8 cellular contexts compared by ENCODE assay signal in the genomic region with DNA sequence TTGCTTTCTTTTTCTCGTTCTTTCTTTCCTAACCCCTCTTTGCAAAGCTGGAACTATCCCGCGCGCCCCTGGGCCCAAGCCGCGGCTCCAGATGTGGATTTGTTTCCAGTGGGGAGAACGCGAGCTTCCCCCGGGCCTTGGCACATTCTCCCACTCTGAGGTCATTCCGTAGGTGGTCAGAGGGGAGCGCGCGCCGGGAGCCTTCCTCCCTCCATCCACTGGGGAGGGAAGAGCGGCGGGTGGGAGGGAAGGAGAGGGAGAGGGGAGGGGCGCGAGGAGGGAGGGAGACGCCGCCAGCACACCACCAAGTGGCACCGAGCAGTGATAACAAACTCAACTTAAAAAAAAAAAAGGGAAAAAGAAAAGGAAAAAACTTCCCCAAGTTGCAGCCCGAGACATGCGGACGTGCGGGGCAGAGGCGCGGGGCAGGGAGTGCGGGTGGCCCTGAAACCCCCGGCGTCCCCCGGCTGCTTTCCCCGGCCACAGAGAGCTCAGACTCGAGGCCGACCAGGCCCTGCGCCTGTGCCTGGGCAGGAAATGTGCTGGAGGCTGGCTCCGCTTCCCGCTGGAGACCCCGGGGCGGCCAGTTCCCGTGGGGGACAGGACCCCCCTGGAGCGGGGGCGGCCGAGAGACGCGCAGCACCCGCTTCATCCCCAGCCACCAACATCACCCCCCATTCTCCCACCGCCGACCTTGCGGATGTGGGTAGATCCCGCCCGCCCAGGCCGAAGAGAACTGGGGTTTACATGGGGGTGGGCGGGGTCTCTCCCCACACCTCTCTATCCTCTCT. TPM values are rescaled to one million over a fixed set of nuclear protein-coding genes. Genes with fewer than 3 reads are reported as not detected.
DNase-seq lines count a peak whose midpoint lies in the region; ATAC-seq lines count a peak whose summit lies in the region.

No MANE protein-coding gene starts in this region.

- no CpG with 5 or more reads among the region's 53 CpGs for WGBS in mesendoderm (ENCODE audit: extremely low coverage, insufficient coverage, low lambda C conversion rate)

- H2BK120ac ChIP-seq in mesendoderm (ENCODE audit: low read depth, low read length), result peak overlapping the region; percentile 74

- peak overlapping the region; percentile 23 for H2BK5ac ChIP-seq in mesendoderm (ENCODE audit: low read length)

- H3K79me2 ChIP-seq in mesendoderm (ENCODE audit: control insufficient read depth, insufficient read depth, low read length), result peaks cover 8% of the 10 kb centered on the region

- H3K36me3 Mint-ChIP-seq in activated CD4-positive, alpha-beta memory T cell treated with anti-CD3 and anti-CD28 coated beads, Interleukin-2, amount 10 ng/mL, durations not matched to agents 7 days and 5 days (ENCODE audit: low read depth), result no peaks in the 10 kb centered on the region

- H3K4me3 Mint-ChIP-seq in activated CD4-positive, alpha-beta memory T cell treated with anti-CD3 and anti-CD28 coated beads, Interleukin-2, amount 10 ng/mL, durations not matched to agents 7 days and 5 days, result peak overlapping the region; percentile 81

- H2AK5ac ChIP-seq in mesendoderm (ENCODE audit: low read length), result no peak overlapping the region

- H3K79me1 ChIP-seq in mesendoderm (ENCODE audit: low read length), result no peaks in the 10 kb centered on the region

- H3K56ac ChIP-seq in mesendoderm (ENCODE audit: low read length), result peak overlapping the region; percentile 98

- peak overlapping the region; percentile 98 for H3K4ac ChIP-seq in mesendoderm (ENCODE audit: low read depth, low read length)

- H3K27me3 ChIP-seq in mesendoderm (ENCODE audit: insufficient read depth, low read length, poor library complexity) (no peaks in the 10 kb centered on the region), stomach smooth muscle (ENCODE audit: control insufficient read depth in 1 of 2, insufficient read depth in 2 of 2, low read length in 2 of 2) (no peaks in the 10 kb centered on the region)

- H2BK15ac ChIP-seq in mesendoderm (replicated peaks; ENCODE audit: low read depth), result no peak overlapping the region

- peak overlapping the region; percentile 96 for H3K4me2 ChIP-seq in mesendoderm (ENCODE audit: low read length)

- peak overlapping the region; percentile 100 for H3K23ac ChIP-seq in mesendoderm (ENCODE audit: low read length)

- H3K4me1 ChIP-seq in mesendoderm (ENCODE audit: control insufficient read depth, low read depth, low read length) (peaks cover 3% of the 10 kb centered on the region), stomach smooth muscle (ENCODE audit: control insufficient read depth, insufficient read depth, low read length) (peaks cover 37% of the 10 kb centered on the region)

- no peaks in the 10 kb centered on the region for H3K9me3 ChIP-seq in stomach smooth muscle (ENCODE audit: control insufficient read depth in 2 of 2, low read length in 2 of 2)

- DNase-seq in NCI-H2227 (lab: John Stamatoyannopoulos, UW; ENCODE audit: unreplicated experiment), result peak; percentile 46
- DNase-seq in NCI-H2227 treated with DMSO at 0.1 percent for 48 hours (lab: John Stamatoyannopoulos, UW), result no peak
- DNase-seq in MV-4-11 (lab: John Stamatoyannopoulos, UW), result peak; percentile 32
- DNase-seq in activated CD4-positive, alpha-beta memory T cell treated with anti-CD3 and anti-CD28 coated beads, Interleukin-2, amount 10 ng/mL, durations not matched to agents 7 days and 5 days, result peak; percentile 59
- peak; percentile 80 for DNase-seq in epidermal melanocyte (ENCODE audit: insufficient read length, low spot score)
- DNase-seq in mesendoderm, result peak; percentile 90

- peak overlapping the region; percentile 96 for H3K18ac ChIP-seq in mesendoderm (ENCODE audit: low read length)

- CTCF ChIA-PET in activated CD4-positive, alpha-beta memory T cell treated with anti-CD3 and anti-CD28 coated beads, Interleukin-2, amount 10 ng/mL, durations not matched to agents 7 days and 5 days (lab: Charles Lee), result interaction anchor here (0.7 to 5.4 kb wide), 26 partner anchors 9 to 450 kb away, joined by 3 to 74 read pairs (median 4); partner anchors contain the start of genes DOLPP1 and NTMT1

- POLR2A ChIA-PET in activated CD4-positive, alpha-beta memory T cell treated with anti-CD3 and anti-CD28 coated beads, Interleukin-2, amount 10 ng/mL, durations not matched to agents 7 days and 5 days (lab: Charles Lee), result interaction anchor here (0.6 to 5.4 kb wide), 10 partner anchors 9 to 434 kb away, joined by 3 to 24 read pairs (median 4); no protein-coding TSS in a partner anchor

- H3K27me3 Mint-ChIP-seq in activated CD4-positive, alpha-beta memory T cell treated with anti-CD3 and anti-CD28 coated beads, Interleukin-2, amount 10 ng/mL, durations not matched to agents 7 days and 5 days, result peaks cover 26% of the 10 kb centered on the region

- ATAC-seq in HG02642 (IDR thresholded peaks at IDR 0.05; ENCODE audit: poor library complexity, unreplicated experiment), result no peak

- no peak overlapping the region for H4K8ac ChIP-seq in mesendoderm (ENCODE audit: low read depth, low read length)

- no peaks in the 10 kb centered on the region for H3K9me3 Mint-ChIP-seq in activated CD4-positive, alpha-beta memory T cell treated with anti-CD3 and anti-CD28 coated beads, Interleukin-2, amount 10 ng/mL, durations not matched to agents 7 days and 5 days

- H3K9ac ChIP-seq in mesendoderm (ENCODE audit: low read length) (peak overlapping the region; percentile 89), stomach smooth muscle (ENCODE audit: low read length in 2 of 2) (peak overlapping the region; percentile 90 to 94)

- peak overlapping the region; percentile 79 for H3K27ac Mint-ChIP-seq in activated CD4-positive, alpha-beta memory T cell treated with anti-CD3 and anti-CD28 coated beads, Interleukin-2, amount 10 ng/mL, durations not matched to agents 7 days and 5 days

- peaks cover 29% of the 10 kb centered on the region for H3K4me1 Mint-ChIP-seq in activated CD4-positive, alpha-beta memory T cell treated with anti-CD3 and anti-CD28 coated beads, Interleukin-2, amount 10 ng/mL, durations not matched to agents 7 days and 5 days

- H4K5ac ChIP-seq in mesendoderm (ENCODE audit: low read length), result no peak overlapping the region

- no peaks in the 10 kb centered on the region for H3K36me3 ChIP-seq in mesendoderm (ENCODE audit: control insufficient read depth, insufficient read depth, low read length)
- no peaks in the 10 kb centered on the region for H3K36me3 ChIP-seq in stomach smooth muscle (ENCODE audit: control insufficient read depth in 2 of 2, insufficient read depth in 2 of 2, low read length in 2 of 2)

- H3K27ac ChIP-seq in mesendoderm (ENCODE audit: low read depth, low read length) (peak overlapping the region; percentile 96), stomach smooth muscle (ENCODE audit: low read length) (peak overlapping the region; percentile 98)

- peak overlapping the region; percentile 55 for H3K4me3 ChIP-seq in mesendoderm (ENCODE audit: low read length)
- peak overlapping the region; percentile 87 to 90 for H3K4me3 ChIP-seq in stomach smooth muscle (ENCODE audit: low read length in 2 of 2)

RNA-seq across cellular contexts. Expression of gene IER5L, which starts 3.1 kb away (rescaled TPM):
- total RNA-seq in activated CD4-positive, alpha-beta memory T cell treated with anti-CD3 and anti-CD28 coated beads, Interleukin-2, amount 10 ng/mL, durations not matched to agents 7 days and 5 days, result 1 to 10 TPM; 2.4 to 3.0 TPM
- 0.93 TPM for polyA plus RNA-seq in mesendoderm (2013, experiment 1 of 2)
- polyA plus RNA-seq in mesendoderm (2013, experiment 2 of 2), result 0.76 TPM
